ENCODE assay signal across 8 cellular contexts in genomic region chr2:201182650-201183372, GRCh38. TPM values are rescaled to one million over a fixed set of nuclear protein-coding genes. Genes with fewer than 3 reads are reported as not detected.
DNase-seq lines count a peak whose midpoint lies in the region; ATAC-seq and TF ChIP-seq lines count a peak whose summit lies in the region.

Gene CASP10, plus strand, starts transcription at chr2:201183141. Its CDS starts 2,637 bp downstream, at chr2:201185778.

- H3K9ac ChIP-seq in rectal smooth muscle tissue (ENCODE audit: low read length), result no peak within 1 kb of the TSS

- H3K36me3 Mint-ChIP-seq in activated CD4-positive, alpha-beta T cell treated with anti-CD3 and anti-CD28 coated beads, Interleukin-2, amount 10 ng/mL, durations not matched to agents 24 days and 14 days (ENCODE audit: low read depth), result peaks cover 18% of the 10 kb centered on the region
- peaks cover 10% of the 10 kb centered on the region for H3K36me3 Mint-ChIP-seq in activated B cell treated with CpG ODN at 0.5 μM for 24 hours (ENCODE audit: low read depth)

- TF ChIP-seq CTCF in activated B cell treated with CpG ODN at 0.5 μM for 24 hours (IDR thresholded peaks at IDR 0.05) (no peak), cardiac muscle cell (IDR thresholded peaks at IDR 0.05; ENCODE audit: low read depth, low read length) (peak; percentile 66)

- peaks cover 4% of the 10 kb centered on the region for H3K9me3 Mint-ChIP-seq in activated CD4-positive, alpha-beta T cell treated with anti-CD3 and anti-CD28 coated beads, Interleukin-2, amount 10 ng/mL, durations not matched to agents 24 days and 14 days
- H3K9me3 Mint-ChIP-seq in activated B cell treated with CpG ODN at 0.5 μM for 24 hours, result no peaks in the 10 kb centered on the region

- H3K36me3 ChIP-seq in cardiac muscle cell (no peaks in the 10 kb centered on the region), rectal smooth muscle tissue (ENCODE audit: control insufficient read depth, insufficient read depth, low read length) (no peaks in the 10 kb centered on the region)

- peak within 1 kb of the TSS; percentile 95 for H3K27ac Mint-ChIP-seq in activated CD4-positive, alpha-beta T cell treated with anti-CD3 and anti-CD28 coated beads, Interleukin-2, amount 10 ng/mL, durations not matched to agents 24 days and 14 days
- H3K27ac Mint-ChIP-seq in activated B cell treated with CpG ODN at 0.5 μM for 24 hours, result peak within 1 kb of the TSS; percentile 83

- POLR2A ChIA-PET in activated B cell treated with CpG ODN at 0.5 μM for 24 hours (lab: Charles Lee), result interaction anchor here (0.5 to 3.6 kb wide), 11 partner anchors 9 to 427 kb away, joined by 3 to 73 read pairs (median 5); partner anchors contain the start of genes CASP8, CFLAR and ORC2

- no peaks in the 10 kb centered on the region for H3K9me3 ChIP-seq in cardiac muscle cell (ENCODE audit: low read depth)

- intact Hi-C loops in activated CD4-positive, alpha-beta T cell treated with anti-CD3 and anti-CD28 coated beads, Interleukin-2, amount 10 ng/mL, durations not matched to agents 24 days and 14 days (cut with micrococcal nuclease), result loop anchor here (1.0 to 5.0 kb wide), 6 partner anchors 49 to 850 kb away; partner anchors contain the start of genes BZW1, FZD7 and ORC2
- intact Hi-C loops in activated B cell treated with CpG ODN at 0.5 μM for 24 hours (cut with micrococcal nuclease), result loop anchor here (1.0 to 5.0 kb wide), 5 partner anchors 26 to 296 kb away; partner anchors contain the start of genes NIF3L1 and PPIL3

- H3K4me1 ChIP-seq in cardiac muscle cell (ENCODE audit: low read depth), result no peaks in the 10 kb centered on the region
- no peaks in the 10 kb centered on the region for H3K4me1 ChIP-seq in rectal smooth muscle tissue (ENCODE audit: control insufficient read depth, insufficient read depth, low read length)

- no peak within 1 kb of the TSS for H3K4me3 ChIP-seq in cardiac muscle cell
- H3K4me3 ChIP-seq in rectal smooth muscle tissue (ENCODE audit: low read length), result peak within 1 kb of the TSS; percentile 60

- peak within 1 kb of the TSS; percentile 98 for H3K4me3 Mint-ChIP-seq in activated CD4-positive, alpha-beta T cell treated with anti-CD3 and anti-CD28 coated beads, Interleukin-2, amount 10 ng/mL, durations not matched to agents 24 days and 14 days
- peak within 1 kb of the TSS; percentile 92 for H3K4me3 Mint-ChIP-seq in activated B cell treated with CpG ODN at 0.5 μM for 24 hours

- H3K27me3 ChIP-seq in cardiac muscle cell (no peaks in the 10 kb centered on the region), rectal smooth muscle tissue (ENCODE audit: control insufficient read depth, insufficient read depth, low read length) (no peaks in the 10 kb centered on the region)

- ATAC-seq in GM21825 (IDR thresholded peaks at IDR 0.05; ENCODE audit: unreplicated experiment) (peak; percentile 86), activated B cell treated with CpG ODN at 0.5 μM for 24 hours (ENCODE audit: low read depth) (peak; percentile 77)

- no peaks in the 10 kb centered on the region for H3K27me3 Mint-ChIP-seq in activated CD4-positive, alpha-beta T cell treated with anti-CD3 and anti-CD28 coated beads, Interleukin-2, amount 10 ng/mL, durations not matched to agents 24 days and 14 days
- no peaks in the 10 kb centered on the region for H3K27me3 Mint-ChIP-seq in activated B cell treated with CpG ODN at 0.5 μM for 24 hours

- H3K27ac ChIP-seq in cardiac muscle cell (no peak within 1 kb of the TSS), rectal smooth muscle tissue (ENCODE audit: low read depth, low read length) (no peak within 1 kb of the TSS)

- H3K4me1 Mint-ChIP-seq in activated CD4-positive, alpha-beta T cell treated with anti-CD3 and anti-CD28 coated beads, Interleukin-2, amount 10 ng/mL, durations not matched to agents 24 days and 14 days, result peaks cover 49% of the 10 kb centered on the region
- H3K4me1 Mint-ChIP-seq in activated B cell treated with CpG ODN at 0.5 μM for 24 hours, result peaks cover 48% of the 10 kb centered on the region

- CTCF ChIA-PET in activated B cell treated with CpG ODN at 0.5 μM for 24 hours (lab: Charles Lee), result interaction anchor here (0.7 to 2.9 kb wide), 27 partner anchors 9 to 286 kb away, joined by 3 to 147 read pairs (median 4); partner anchors contain the start of gene ORC2

- DNase-seq in activated CD4-positive, alpha-beta T cell treated with anti-CD3 and anti-CD28 coated beads, Interleukin-2, amount 10 ng/mL, durations not matched to agents 24 days and 14 days, result peak; percentile 87
- DNase-seq in activated CD4-positive, alpha-beta T cell treated with anti-CD3 and anti-CD28 coated beads for 1 hour, result no peak
- DNase-seq in KG1 (lab: John Stamatoyannopoulos, UW) (peak; percentile 56), activated B cell treated with CpG ODN at 0.5 μM for 24 hours (no peak), cardiac muscle cell (ENCODE audit: low read depth in 1 of 2, low spot score in 1 of 2) (peak in 1 of 2 donors; percentile 88), NCI-H2029 treated with DMSO at 0.1 percent for 48 hours (lab: John Stamatoyannopoulos, UW) (no peak)

RNA-seq across cellular contexts. Expression of gene CASP10, which starts in this region (rescaled TPM):
- total RNA-seq in activated CD4-positive, alpha-beta T cell treated with anti-CD3 and anti-CD28 coated beads, Interleukin-2, amount 10 ng/mL, durations not matched to agents 24 days and 14 days, result 12.7 and 13.1 TPM in 2 replicates
- total RNA-seq in activated B cell treated with CpG ODN at 0.5 μM for 24 hours (9.5 and 13.8 TPM in 2 replicates), cardiac muscle cell (0.86 and 1.0 TPM in 2 replicates)
- 0.45 TPM in 1 of 2 replicates, not detected in the other for polyA plus RNA-seq in cardiac muscle cell

Comparison
In these comparisons a context has a peak if more than half of its experiments do, and no peak if none do; other contexts are left out.
1. DNase-seq: peak in activated CD4-positive, alpha-beta T cell treated with anti-CD3 and anti-CD28 coated beads, Interleukin-2, amount 10 ng/mL, durations not matched to agents 24 days and 14 days (single experiment) and KG1 (single experiment); none in activated CD4-positive, alpha-beta T cell treated with anti-CD3 and anti-CD28 coated beads for 1 hour (single experiment), activated B cell treated with CpG ODN at 0.5 μM for 24 hours (single experiment) and NCI-H2029 treated with DMSO at 0.1 percent for 48 hours (single experiment).